In genomic region chr6:112254921-112255320, GRCh38 we compare ENCODE assay signal across 10 cellular contexts. TPM values are rescaled to one million over a fixed set of nuclear protein-coding genes. Genes with fewer than 3 reads are reported as not detected.
A peak's percentile ranks its signal among the peaks of the same experiment; 100 is the strongest.
DNase-seq lines count a peak whose midpoint lies in the region; ATAC-seq, FAIRE-seq and TF ChIP-seq lines count a peak whose summit lies in the region.
"Had no signal": no experiment of that assay in that cellular context is flagged by ENCODE, and none has a peak within 500 bp of the region (broad histone marks: within the 10 kb centered on the region; RNA-seq: fewer than 3 reads in every experiment).

No MANE protein-coding gene starts in this region.

- peak overlapping the region; percentile 95 for H3K9ac ChIP-seq in GM23248

- in situ Hi-C loops in GM23248 (cut with MboI), result no loop called here

- peak overlapping the region; percentile 58 for H2AFZ ChIP-seq in GM23248

- DNase-seq in GM23248, result peak; percentile 34
- no peak for DNase-seq in activated naive CD8-positive, alpha-beta T cell treated with anti-CD3 and anti-CD28 coated beads, Interleukin-2, amount 50 U/mL, for 24 hours
- DNase-seq in right cardiac atrium, result no peak
- no peak for DNase-seq in progenitor cell of endocrine pancreas (ENCODE audit: low spot score, unreplicated experiment)
- no peak for DNase-seq in urothelium cell line (ENCODE audit: low spot score)
- no peak for DNase-seq in SIG-M5 treated with dmso at 0.1 percent for 504 hours (lab: John Stamatoyannopoulos, UW; ENCODE audit: unreplicated experiment)
- DNase-seq: activated naive CD4-positive, alpha-beta T cell treated with anti-CD3 and anti-CD28 coated beads, Interleukin-2, amount 10 ng/mL, durations not matched to agents 7 days and 5 days had no signal

- peak overlapping the region; percentile 96 for H3K4me2 ChIP-seq in GM23248 (ENCODE audit: unreplicated experiment)

- H4K20me1 ChIP-seq in GM23248 (ENCODE audit: insufficient read depth), result no peaks in the 10 kb centered on the region

- H3K9me2 ChIP-seq in GM23248 (ENCODE audit: insufficient read depth), result no peaks in the 10 kb centered on the region

- no peak for FAIRE-seq in urothelium cell line (lab: Jason Lieb, UNC)
- FAIRE-seq: TTC549 had no signal

- TF ChIP-seq CTCF in progenitor cell of endocrine pancreas (IDR thresholded peaks at IDR 0.05; ENCODE audit: unreplicated experiment), result no peak

- H3K36me3 ChIP-seq in GM23248 (ENCODE audit: low read depth), result peaks cover 24% of the 10 kb centered on the region; the same call in 1 of the 2 replicates

- H3K27ac Mint-ChIP-seq in activated naive CD8-positive, alpha-beta T cell treated with anti-CD3 and anti-CD28 coated beads, Interleukin-2, amount 50 U/mL, for 24 hours, result no peak overlapping the region
- H3K27ac Mint-ChIP-seq in progenitor cell of endocrine pancreas, result no peak overlapping the region
- H3K27ac Mint-ChIP-seq: activated naive CD4-positive, alpha-beta T cell treated with anti-CD3 and anti-CD28 coated beads, Interleukin-2, amount 10 ng/mL, durations not matched to agents 7 days and 5 days had no signal

- H3K27ac ChIP-seq in GM23248 (peak overlapping the region; percentile 82), right cardiac atrium (ENCODE audit: low read length) (peak overlapping the region; percentile 94)

- intact Hi-C loops in right cardiac atrium (cut with DNase I), result loop anchor here in 1 of 4 donors (10.0 kb wide), 1 partner anchor 70 kb away; no protein-coding TSS in a partner anchor

- no peak for ATAC-seq in activated naive CD8-positive, alpha-beta T cell treated with anti-CD3 and anti-CD28 coated beads, Interleukin-2, amount 50 U/mL, for 24 hours
- ATAC-seq in right cardiac atrium (peak in 1 of 2 donors; percentile 8), HG03439 (IDR thresholded peaks at IDR 0.05; ENCODE audit: unreplicated experiment) (no peak), HG02884 (IDR thresholded peaks at IDR 0.05; ENCODE audit: unreplicated experiment) (no peak)

- H3K79me2 ChIP-seq in GM23248 (ENCODE audit: insufficient read depth), result peaks cover 45% of the 10 kb centered on the region

- H3K4me1 Mint-ChIP-seq in activated naive CD8-positive, alpha-beta T cell treated with anti-CD3 and anti-CD28 coated beads, Interleukin-2, amount 50 U/mL, for 24 hours, result peaks cover 9% of the 10 kb centered on the region
- peaks cover 18% of the 10 kb centered on the region for H3K4me1 Mint-ChIP-seq in progenitor cell of endocrine pancreas (ENCODE audit: low read depth)

- no peaks in the 10 kb centered on the region for H3K9me3 Mint-ChIP-seq in activated naive CD8-positive, alpha-beta T cell treated with anti-CD3 and anti-CD28 coated beads, Interleukin-2, amount 50 U/mL, for 24 hours
- peaks cover 12% of the 10 kb centered on the region for H3K9me3 Mint-ChIP-seq in progenitor cell of endocrine pancreas (ENCODE audit: low read depth)
- H3K9me3 Mint-ChIP-seq: activated naive CD4-positive, alpha-beta T cell treated with anti-CD3 and anti-CD28 coated beads, Interleukin-2, amount 10 ng/mL, durations not matched to agents 7 days and 5 days had no signal

- peaks cover 45% of the 10 kb centered on the region for H3F3A ChIP-seq in GM23248 (ENCODE audit: insufficient read depth)

- H3K4me3 Mint-ChIP-seq in activated naive CD8-positive, alpha-beta T cell treated with anti-CD3 and anti-CD28 coated beads, Interleukin-2, amount 50 U/mL, for 24 hours, result peak overlapping the region; percentile 75
- peak overlapping the region; percentile 78 for H3K4me3 Mint-ChIP-seq in progenitor cell of endocrine pancreas (ENCODE audit: low read depth)

- H3K4me3 ChIP-seq in GM23248, result peak overlapping the region; percentile 100
- peak overlapping the region; percentile 72 for H3K4me3 ChIP-seq in right cardiac atrium (ENCODE audit: low read length)

- no peaks in the 10 kb centered on the region for H3K36me3 Mint-ChIP-seq in activated naive CD8-positive, alpha-beta T cell treated with anti-CD3 and anti-CD28 coated beads, Interleukin-2, amount 50 U/mL, for 24 hours (ENCODE audit: low read depth)
- H3K36me3 Mint-ChIP-seq in progenitor cell of endocrine pancreas (ENCODE audit: insufficient read depth), result no peaks in the 10 kb centered on the region
- H3K36me3 Mint-ChIP-seq: activated naive CD4-positive, alpha-beta T cell treated with anti-CD3 and anti-CD28 coated beads, Interleukin-2, amount 10 ng/mL, durations not matched to agents 7 days and 5 days had no signal

- H3K9me3 ChIP-seq in GM23248 (ENCODE audit: low read depth) (no peaks in the 10 kb centered on the region), right cardiac atrium (ENCODE audit: control insufficient read depth, low read length) (no peaks in the 10 kb centered on the region)

- H3K4me1 ChIP-seq in GM23248 (ENCODE audit: insufficient read depth), result peaks cover 21% of the 10 kb centered on the region
- H3K4me1 ChIP-seq in right cardiac atrium (ENCODE audit: control insufficient read depth, insufficient read depth, low read length), result peaks cover 13% of the 10 kb centered on the region

- WGBS in GM23248 (ENCODE audit: low coverage in 1 of 2, low lambda C conversion rate in 2 of 2, missing lambda C conversion rate in 2 of 2), 2 experiments, result 24 to 27% methylated on average over 3 of the region's 3 CpGs
- 40% methylated on average over 3 of the region's 3 CpGs for WGBS in right cardiac atrium

- H3K27me3 ChIP-seq in GM23248 (replicated peaks; ENCODE audit: insufficient read depth) (no peaks in the 10 kb centered on the region), right cardiac atrium (ENCODE audit: control insufficient read depth, insufficient read depth) (no peaks in the 10 kb centered on the region)

- H3K27me3 Mint-ChIP-seq in activated naive CD8-positive, alpha-beta T cell treated with anti-CD3 and anti-CD28 coated beads, Interleukin-2, amount 50 U/mL, for 24 hours, result peaks cover 40% of the 10 kb centered on the region
- peaks cover 58% of the 10 kb centered on the region for H3K27me3 Mint-ChIP-seq in progenitor cell of endocrine pancreas

RNA-seq across cellular contexts. Expression of gene LAMA4, which starts 0.6 kb away (rescaled TPM):
- total RNA-seq in GM23248 (2014; rRNA removed; shearing (Covaris generic)), result 429 and 440 TPM in 2 replicates
- polyA plus RNA-seq in GM23248 (2016; fragmentation: Nextera tagmentation; extraction: Ambion mirVana) (331 and 339 TPM in 2 replicates), right cardiac atrium (24.2 TPM)
- total RNA-seq in right cardiac atrium (10 to 100 TPM; 32.0 to 45.8 (median 33.4) TPM), progenitor cell of endocrine pancreas (1.1 and 2.1 TPM in 2 replicates)

Comparison
In these comparisons a context has a peak if more than half of its experiments do, and no peak if none do; other contexts are left out.
1. RNA of gene LAMA4, which starts 0.6 kb away (total RNA-seq): 429 to 440 TPM in GM23248 and 32.0 to 45.8 TPM in right cardiac atrium; 1.1 to 2.1 TPM in progenitor cell of endocrine pancreas; every median in the first group is over 10 times any median in the second.